ENCODE assay signal across 8 cellular contexts in the genomic region with DNA sequence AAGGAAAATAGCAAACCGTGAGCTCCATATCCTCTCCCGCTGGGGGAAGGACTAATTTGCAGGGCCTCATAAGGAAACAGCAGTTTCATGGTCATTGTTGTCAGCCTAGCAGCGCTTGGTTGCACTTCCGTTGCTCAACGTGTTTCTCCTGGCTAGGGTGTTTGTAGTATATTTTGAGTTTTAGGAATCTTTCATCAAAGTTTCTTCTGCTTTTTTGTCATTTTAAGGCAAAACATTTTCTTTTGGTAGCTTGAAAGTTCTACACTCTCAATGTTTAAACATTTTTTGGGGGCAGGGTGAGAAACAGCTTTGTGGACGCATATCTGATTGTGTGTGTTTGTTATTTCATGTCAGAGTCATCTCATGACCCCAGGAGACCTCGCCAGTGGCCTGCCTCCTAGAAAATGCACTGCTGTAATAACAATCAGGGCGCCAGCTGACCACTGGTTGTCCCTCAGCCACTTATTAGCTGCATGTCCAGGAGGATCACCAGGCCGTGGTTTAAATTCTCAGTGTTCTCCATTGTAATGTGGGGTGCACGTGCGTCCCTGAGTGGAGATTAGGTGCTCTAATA. TPM values are rescaled to one million over a fixed set of nuclear protein-coding genes. Genes with fewer than 3 reads are reported as not detected.
DNase-seq lines count a peak whose midpoint lies in the region; ATAC-seq and TF ChIP-seq lines count a peak whose summit lies in the region.

No MANE protein-coding gene starts in this region.

- H3K4me1 Mint-ChIP-seq in neural crest cell, result peaks cover 68% of the 10 kb centered on the region

- peak overlapping the region; percentile 13 for H3K27ac Mint-ChIP-seq in neural crest cell (ENCODE audit: unreplicated experiment)

- no peaks in the 10 kb centered on the region for H3K36me3 Mint-ChIP-seq in neural crest cell (ENCODE audit: low read depth)

- peak; percentile 64 to 67 for DNase-seq in Kasumi-1 (lab: John Stamatoyannopoulos, UW)
- peak; percentile 79 to 89 for DNase-seq in dermis microvascular lymphatic vessel endothelial cell (ENCODE audit: low read depth in 2 of 2)
- DNase-seq in neural crest cell (ENCODE audit: low read depth, low spot score), result no peak
- DNase-seq in epidermal melanocyte (ENCODE audit: insufficient read length, low spot score), result no peak

- peak; percentile 53 for ATAC-seq in GM18870 (IDR thresholded peaks at IDR 0.05; ENCODE audit: unreplicated experiment)
- ATAC-seq in GM19351 (IDR thresholded peaks at IDR 0.05; ENCODE audit: unreplicated experiment), result no peak
- no peak for ATAC-seq in HG03457 (IDR thresholded peaks at IDR 0.05; ENCODE audit: unreplicated experiment)
- no peak for ATAC-seq in GM18873 (IDR thresholded peaks at IDR 0.05; ENCODE audit: low FRiP score, unreplicated experiment)

- peak overlapping the region; percentile 5 for H3K4me3 Mint-ChIP-seq in neural crest cell

- H3K27me3 Mint-ChIP-seq in neural crest cell (ENCODE audit: low read depth), result no peaks in the 10 kb centered on the region

- no peaks in the 10 kb centered on the region for H3K9me3 Mint-ChIP-seq in neural crest cell

- no peak for TF ChIP-seq CTCF in neural crest cell (conservative IDR thresholded peaks at IDR 0.05)

RNA-seq across cellular contexts. Expression of gene JARID2, which starts 20.6 kb away (rescaled TPM):
- total RNA-seq in dermis microvascular lymphatic vessel endothelial cell (11.8 and 14.3 TPM in 2 replicates), neural crest cell (33.9 and 34.5 TPM in 2 replicates)

Comparison
In these comparisons a context has a peak if more than half of its experiments do, and no peak if none do; other contexts are left out.
1. DNase-seq: peak in Kasumi-1 (2 of 2) and dermis microvascular lymphatic vessel endothelial cell (2 of 2); none in neural crest cell (single experiment) and epidermal melanocyte (single experiment).